Comparison of ENCODE assay signal across 9 cellular contexts in genomic region chr1:145961109-145961424, GRCh38. TPM values are rescaled to one million over a fixed set of nuclear protein-coding genes. Genes with fewer than 3 reads are reported as not detected.
DNase-seq lines count a peak whose midpoint lies in the region; ATAC-seq, FAIRE-seq and TF ChIP-seq lines count a peak whose summit lies in the region.
"Had no signal": no experiment of that assay in that cellular context is flagged by ENCODE, and none has a peak within 500 bp of the region (broad histone marks: within the 10 kb centered on the region; RNA-seq: fewer than 3 reads in every experiment).

No MANE protein-coding gene starts in this region.

- H3K27me3 ChIP-seq in keratinocyte (ENCODE audit: control insufficient read depth, extremely low read depth, insufficient read depth, low read length) = peaks cover 2% of the 10 kb centered on the region
- H3K27me3 ChIP-seq in stomach = peaks cover 0 to 14% (median 8%) of the 10 kb centered on the region in 3 donors

- no peak for ATAC-seq in activated naive CD8-positive, alpha-beta T cell treated with anti-CD3 and anti-CD28 coated beads, Interleukin-2, amount 50 U/mL, for 24 hours
- ATAC-seq in HG02981 (IDR thresholded peaks at IDR 0.05; ENCODE audit: unreplicated experiment) = no peak
- ATAC-seq: K562 had no signal

- H3K36me3 ChIP-seq in keratinocyte (ENCODE audit: control insufficient read depth in 2 of 2, extremely low read depth in 1 of 2, insufficient read depth in 2 of 2, low read length in 2 of 2) = no peaks in the 10 kb centered on the region
- H3K36me3 ChIP-seq in stomach = no peaks in the 10 kb centered on the region

- peak overlapping the region; percentile 89 for H2AFZ ChIP-seq in keratinocyte (ENCODE audit: control insufficient read depth, low read length)

- no peaks in the 10 kb centered on the region for H4K20me1 ChIP-seq in keratinocyte (ENCODE audit: control insufficient read depth, extremely low read depth, insufficient read depth, low read length)

- H3K9me3 ChIP-seq in keratinocyte (ENCODE audit: control insufficient read depth, low read depth, low read length) (no peaks in the 10 kb centered on the region), stomach (no peaks in the 10 kb centered on the region)

- no peaks in the 10 kb centered on the region for H3K27me3 Mint-ChIP-seq in activated naive CD8-positive, alpha-beta T cell treated with anti-CD3 and anti-CD28 coated beads, Interleukin-2, amount 50 U/mL, for 24 hours

- H3K9ac ChIP-seq in keratinocyte (ENCODE audit: control insufficient read depth, extremely low read depth, insufficient read depth, low read length) = peak overlapping the region; percentile 42

- H3K4me1 ChIP-seq in keratinocyte (ENCODE audit: control insufficient read depth, extremely low read depth, insufficient read depth, low read length) (peaks cover 52% of the 10 kb centered on the region), stomach (peaks cover 26 to 85% (median 74%) of the 10 kb centered on the region in 4 donors)

- intact Hi-C loops in stomach (cut with DNase I; ENCODE audit: low total_unique reads) = no loop called here

- 0 to 1% (median 1%) methylated on average over 8 to 22 of the region's 22 CpGs for WGBS in stomach, 5 donors

- TF ChIP-seq EP300 in stomach (IDR thresholded peaks at IDR 0.05) = no peak

- no peak for TF ChIP-seq POLR2A in stomach (IDR thresholded peaks at IDR 0.05)

- H3K4me1 Mint-ChIP-seq in activated naive CD8-positive, alpha-beta T cell treated with anti-CD3 and anti-CD28 coated beads, Interleukin-2, amount 50 U/mL, for 24 hours = peaks cover 61% of the 10 kb centered on the region

- peak overlapping the region; percentile 32 to 75 (median 58) for H3K4me3 ChIP-seq in keratinocyte (ENCODE audit: control insufficient read depth in 2 of 3, extremely low read depth in 1 of 3, insufficient read depth in 2 of 3, low read depth in 1 of 3, low read length in 3 of 3)
- H3K4me3 ChIP-seq in stomach = peak overlapping the region; percentile 52 to 65 (median 59)
- H3K4me3 ChIP-seq: K562 had no signal

- H3K4me3 Mint-ChIP-seq in activated naive CD8-positive, alpha-beta T cell treated with anti-CD3 and anti-CD28 coated beads, Interleukin-2, amount 50 U/mL, for 24 hours = peak overlapping the region; percentile 96

- peak; percentile 64 for DNase-seq in NCI-H82 (lab: John Stamatoyannopoulos, UW)
- DNase-seq in NCI-H82 treated with DMSO at 0.1 percent for 48 hours (lab: John Stamatoyannopoulos, UW; ENCODE audit: unreplicated experiment) = no peak
- no peak for DNase-seq in activated naive CD8-positive, alpha-beta T cell treated with anti-CD3 and anti-CD28 coated beads, Interleukin-2, amount 50 U/mL, for 24 hours
- no peak for DNase-seq in keratinocyte (ENCODE audit: low read depth, low spot score)
- DNase-seq in stomach = no peak
- no peak for DNase-seq in NCI-H510A (lab: John Stamatoyannopoulos, UW)
- no peak for DNase-seq in D721Med (ENCODE audit: insufficient read length, low spot score)

- dilution Hi-C loops in keratinocyte (cut with MboI; ENCODE audit: extremely low pct_ligation_motif_present, low sequenced_read_pairs) = no loop called here

- peak overlapping the region; percentile 92 for H3K4me2 ChIP-seq in keratinocyte (ENCODE audit: control insufficient read depth, extremely low read depth, insufficient read depth, low read depth, low read length)

- FAIRE-seq in keratinocyte (lab: Jason Lieb, UNC) (no peak), D721Med (lab: Jason Lieb, UNC) (no peak)
- FAIRE-seq: K562 had no signal

- H3K9me1 ChIP-seq in keratinocyte (ENCODE audit: control insufficient read depth, extremely low read depth, insufficient read depth, low read length) = no peaks in the 10 kb centered on the region

- peak overlapping the region; percentile 88 for H3K27ac Mint-ChIP-seq in activated naive CD8-positive, alpha-beta T cell treated with anti-CD3 and anti-CD28 coated beads, Interleukin-2, amount 50 U/mL, for 24 hours

- H3K79me2 ChIP-seq in keratinocyte (ENCODE audit: control insufficient read depth, insufficient read depth, low read length) = peaks cover 5% of the 10 kb centered on the region

- TF ChIP-seq CTCF in keratinocyte (optimal IDR thresholded peaks at IDR 0.05 in 1 of 3, IDR thresholded peaks at IDR 0.05 in 1 of 3, conservative IDR thresholded peaks at IDR 0.05 in 1 of 3; ENCODE audit: extremely low read depth in 1 of 3, insufficient read depth in 2 of 3, low read length in 3 of 3) = no peak
- no peak for TF ChIP-seq CTCF in stomach (IDR thresholded peaks at IDR 0.05)
- no peak for TF ChIP-seq CTCF in D721Med (IDR thresholded peaks at IDR 0.05; ENCODE audit: insufficient read depth, missing control alignments)

- no peaks in the 10 kb centered on the region for H3K9me3 Mint-ChIP-seq in activated naive CD8-positive, alpha-beta T cell treated with anti-CD3 and anti-CD28 coated beads, Interleukin-2, amount 50 U/mL, for 24 hours

- peaks cover 10% of the 10 kb centered on the region for H3K36me3 Mint-ChIP-seq in activated naive CD8-positive, alpha-beta T cell treated with anti-CD3 and anti-CD28 coated beads, Interleukin-2, amount 50 U/mL, for 24 hours (ENCODE audit: low read depth)

- no peak overlapping the region for H3K27ac ChIP-seq in keratinocyte (ENCODE audit: control insufficient read depth, insufficient read depth, low read length)
- peak overlapping the region; percentile 73 to 99 (median 91) for H3K27ac ChIP-seq in stomach

RNA-seq across cellular contexts. Expression of gene LIX1L, which starts 3.2 kb away (rescaled TPM):
- polyA plus RNA-seq in keratinocyte (9.2 to 26.4 TPM (median 20.0 TPM) in 3 replicates), stomach (1 to 10 TPM; 7.2 to 8.2 (median 7.4) TPM)
- 0.77 TPM for polyA plus RNA-seq in keratinocyte (2011; ENCODE audit: low read depth)
- polyA plus RNA-seq in keratinocyte (2011; cell fraction: cytosol; rRNA removed) = 16.8 and 21.1 TPM in 2 replicates
- 12.9 and 13.4 TPM in 2 replicates for polyA plus RNA-seq in keratinocyte (2011; cell fraction: nucleus; rRNA removed)
- polyA plus RNA-seq in keratinocyte (2012; ENCODE audit: low replicate concordance) = 2.4 and 9.0 TPM in 2 replicates
- polyA minus RNA-seq in keratinocyte = 10.7 to 17.8 TPM (median 16.1 TPM) in 3 replicates
- polyA minus RNA-seq in keratinocyte (2011; cell fraction: cytosol; rRNA and poly(A)+ RNA removed) = 18.8 TPM
- 5.2 and 8.9 TPM in 2 replicates for polyA minus RNA-seq in keratinocyte (2011; cell fraction: nucleus; rRNA and poly(A)+ RNA removed)
- total RNA-seq in stomach = 10 to 100 TPM in 3 of 5 donors, 1 to 10 TPM in 2; 5.8 to 28.4 (median 14.0) TPM

RNA-seq across cellular contexts. Expression of gene ANKRD34A, which starts 3.3 kb away (rescaled TPM):
- polyA plus RNA-seq in keratinocyte (0.53 to 0.83 TPM (median 0.66 TPM) in 3 replicates), stomach (under 1 TPM in 2 of 3 donors, not detected in 1; 0.19 to 0.45 TPM)
- not detected for polyA plus RNA-seq in keratinocyte (2011; ENCODE audit: low read depth)
- polyA plus RNA-seq in keratinocyte (2011; cell fraction: cytosol; rRNA removed) = 0.46 and 0.81 TPM in 2 replicates
- polyA plus RNA-seq in keratinocyte (2011; cell fraction: nucleus; rRNA removed) = 1.5 and 1.6 TPM in 2 replicates
- 0.20 and 0.78 TPM in 2 replicates for polyA plus RNA-seq in keratinocyte (2012; ENCODE audit: low replicate concordance)
- polyA minus RNA-seq in keratinocyte = 0.29 to 1.9 TPM (median 0.40 TPM) in 3 replicates
- polyA minus RNA-seq in keratinocyte (2011; cell fraction: cytosol; rRNA and poly(A)+ RNA removed) = 1.7 TPM
- 0.47 and 0.95 TPM in 2 replicates for polyA minus RNA-seq in keratinocyte (2011; cell fraction: nucleus; rRNA and poly(A)+ RNA removed)
- total RNA-seq in stomach = 1 to 10 TPM in 1 of 5 donors, under 1 TPM in 2, not detected in 2; 0.73 to 2.6 (median 0.87) TPM

RNA-seq across cellular contexts. Expression of gene POLR3GL, which starts 3.4 kb away (rescaled TPM):
- polyA plus RNA-seq in keratinocyte (8.1 to 14.0 TPM (median 10.0 TPM) in 3 replicates), stomach (10 to 100 TPM; 31.4 to 53.2 (median 43.9) TPM)
- polyA plus RNA-seq in keratinocyte (2011; ENCODE audit: low read depth) = 8.0 TPM
- polyA plus RNA-seq in keratinocyte (2011; cell fraction: cytosol; rRNA removed) = 11.0 and 11.3 TPM in 2 replicates
- polyA plus RNA-seq in keratinocyte (2011; cell fraction: nucleus; rRNA removed) = 6.8 and 8.9 TPM in 2 replicates
- polyA plus RNA-seq in keratinocyte (2012; ENCODE audit: low replicate concordance) = 9.6 and 16.1 TPM in 2 replicates
- polyA minus RNA-seq in keratinocyte = 3.7 to 6.9 TPM (median 4.3 TPM) in 3 replicates
- 5.8 TPM for polyA minus RNA-seq in keratinocyte (2011; cell fraction: cytosol; rRNA and poly(A)+ RNA removed)
- 1.9 and 3.1 TPM in 2 replicates for polyA minus RNA-seq in keratinocyte (2011; cell fraction: nucleus; rRNA and poly(A)+ RNA removed)
- total RNA-seq in stomach = 100 to 1,000 TPM in 1 of 5 donors, 10 to 100 TPM in 3, 1 to 10 TPM in 1; 5.8 to 165 (median 18.9) TPM

RNA-seq across cellular contexts. Expression of gene RBM8A, which starts 33.8 kb away (rescaled TPM):
- polyA plus RNA-seq in keratinocyte (111 to 209 TPM (median 194 TPM) in 3 replicates), stomach (100 to 1,000 TPM in 2 of 3 donors, 10 to 100 TPM in 1; 79.3 to 113 (median 101) TPM)
- 280 TPM for polyA plus RNA-seq in keratinocyte (2011; ENCODE audit: low read depth)
- polyA plus RNA-seq in keratinocyte (2011; cell fraction: cytosol; rRNA removed) = 143 and 166 TPM in 2 replicates
- polyA plus RNA-seq in keratinocyte (2011; cell fraction: nucleus; rRNA removed) = 84.1 and 141 TPM in 2 replicates
- 168 and 229 TPM in 2 replicates for polyA plus RNA-seq in keratinocyte (2012; ENCODE audit: low replicate concordance)
- polyA minus RNA-seq in keratinocyte = 15.1 to 80.3 TPM (median 34.1 TPM) in 3 replicates
- 63.5 TPM for polyA minus RNA-seq in keratinocyte (2011; cell fraction: cytosol; rRNA and poly(A)+ RNA removed)
- 9.0 and 29.2 TPM in 2 replicates for polyA minus RNA-seq in keratinocyte (2011; cell fraction: nucleus; rRNA and poly(A)+ RNA removed)
- total RNA-seq in stomach = 10 to 100 TPM in 4 of 5 donors, 1 to 10 TPM in 1; 9.3 to 81.3 (median 44.6) TPM

RNA-seq across cellular contexts. Expression of gene TXNIP, which starts 35.3 kb away (rescaled TPM):
- polyA plus RNA-seq in keratinocyte (89.7 to 165 TPM (median 159 TPM) in 3 replicates), stomach (100 to 1,000 TPM; 217 to 613 (median 334) TPM)
- 41.9 TPM for polyA plus RNA-seq in keratinocyte (2011; ENCODE audit: low read depth)
- polyA plus RNA-seq in keratinocyte (2011; cell fraction: cytosol; rRNA removed) = 55.4 and 104 TPM in 2 replicates
- polyA plus RNA-seq in keratinocyte (2011; cell fraction: nucleus; rRNA removed) = 156 and 196 TPM in 2 replicates
- 39.4 and 112 TPM in 2 replicates for polyA plus RNA-seq in keratinocyte (2012; ENCODE audit: low replicate concordance)
- 115 to 413 TPM (median 186 TPM) in 3 replicates for polyA minus RNA-seq in keratinocyte
- 82.9 TPM for polyA minus RNA-seq in keratinocyte (2011; cell fraction: cytosol; rRNA and poly(A)+ RNA removed)
- polyA minus RNA-seq in keratinocyte (2011; cell fraction: nucleus; rRNA and poly(A)+ RNA removed) = 106 and 162 TPM in 2 replicates
- 1,000 to 10,000 TPM in 3 of 5 donors, 100 to 1,000 TPM in 2; 204 to 3,386 (median 1,054) TPM for total RNA-seq in stomach
